ENCODE assay signal across 29 cellular contexts in the genomic region with DNA sequence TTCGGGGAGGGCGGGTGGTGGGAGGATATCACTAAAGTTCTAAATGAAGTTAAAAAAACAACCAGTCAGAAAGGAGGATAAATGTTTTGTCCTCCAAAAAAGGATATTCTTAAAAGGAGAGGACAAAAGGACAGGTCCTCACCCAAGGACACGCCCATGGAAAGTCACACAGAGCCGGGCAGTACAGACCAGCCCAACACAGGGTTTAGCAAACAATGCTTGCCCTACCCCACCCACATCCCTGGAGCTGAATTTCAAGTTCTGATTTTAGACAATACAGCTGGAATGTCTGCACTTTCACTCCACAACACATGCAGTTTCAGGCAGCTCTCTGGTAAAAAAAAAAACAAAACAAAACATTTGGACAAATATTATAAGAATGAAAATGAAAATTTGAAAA.
DNase-seq lines count a peak whose midpoint lies in the region; ATAC-seq, FAIRE-seq and TF ChIP-seq lines count a peak whose summit lies in the region.
"Had no signal": no experiment of that assay in that cellular context is flagged by ENCODE, and none has a peak within 500 bp of the region (broad histone marks: within the 10 kb centered on the region; RNA-seq: fewer than 3 reads in every experiment).

No MANE protein-coding gene starts in this region.

- no peaks in the 10 kb centered on the region for H3K36me3 Mint-ChIP-seq in CD4-positive, alpha-beta T cell (ENCODE audit: low read depth)
- H3K36me3 Mint-ChIP-seq: activated naive CD8-positive, alpha-beta T cell treated with anti-CD3 and anti-CD28 coated beads, Interleukin-2, amount 10 ng/mL, durations not matched to agents 7 days and 5 days; CD4-positive, CD25-positive, alpha-beta regulatory T cell had no signal

- no peak for TF ChIP-seq POLR2A in IMR-90 (IDR thresholded peaks at IDR 0.05; ENCODE audit: low read depth, low read length)
- TF ChIP-seq POLR2A in lower leg skin (IDR thresholded peaks at IDR 0.05), result no peak

- peaks cover 17% of the 10 kb centered on the region for H3K27me3 Mint-ChIP-seq in CD4-positive, alpha-beta T cell

- H4K5ac ChIP-seq in IMR-90 (ENCODE audit: low read depth, low read length), result no peak overlapping the region

- no peak overlapping the region for H3K4me3 Mint-ChIP-seq in CD4-positive, alpha-beta T cell
- H3K4me3 Mint-ChIP-seq: activated CD4-positive, alpha-beta memory T cell treated with anti-CD3 and anti-CD28 coated beads, Interleukin-2, amount 10 ng/mL, durations not matched to agents 7 days and 5 days; activated naive CD8-positive, alpha-beta T cell treated with anti-CD3 and anti-CD28 coated beads, Interleukin-2, amount 10 ng/mL, durations not matched to agents 7 days and 5 days; CD4-positive, CD25-positive, alpha-beta regulatory T cell; IgD-negative memory B cell; nephron progenitor cell; stimulated activated naive CD8-positive, alpha-beta T cell treated with anti-CD3 and anti-CD28 coated beads, Interleukin-15, Interleukin-2, amounts not matched to agents 100 ng/mL and 50 ng/mL, for 24 hours had no signal

- no peak overlapping the region for H2BK5ac ChIP-seq in IMR-90 (ENCODE audit: low read depth, low read length, poor library complexity, severe bottlenecking)

- H3K27ac Mint-ChIP-seq in CD4-positive, alpha-beta T cell, result no peak overlapping the region
- H3K27ac Mint-ChIP-seq: activated CD4-positive, alpha-beta memory T cell treated with anti-CD3 and anti-CD28 coated beads, Interleukin-2, amount 10 ng/mL, durations not matched to agents 7 days and 5 days; activated naive CD8-positive, alpha-beta T cell treated with anti-CD3 and anti-CD28 coated beads, Interleukin-2, amount 10 ng/mL, durations not matched to agents 7 days and 5 days; activated T-helper 2 cell treated with anti-CD3 and anti-CD28 coated beads, Interferon-gamma antibody, Interleukin-2, Interleukin-4, amounts not matched to agents 10 μg/mL and 5 μg/mL and 100 μg/mL, durations not matched to agents 14 hours and 24 hours and 36 hours; IgD-negative memory B cell; nephron progenitor cell; stimulated activated naive CD8-positive, alpha-beta T cell treated with anti-CD3 and anti-CD28 coated beads, Interleukin-15, Interleukin-2, amounts not matched to agents 100 ng/mL and 50 ng/mL, for 24 hours had no signal

- H3K9me3 ChIP-seq in IMR-90 (ENCODE audit: control insufficient read depth, insufficient read depth, low read length) (no peaks in the 10 kb centered on the region), adipocyte (ENCODE audit: control insufficient read depth, low read length) (no peaks in the 10 kb centered on the region)
- no peaks in the 10 kb centered on the region for H3K9me3 ChIP-seq in CD4-positive, alpha-beta T cell (ENCODE audit: control insufficient read depth, low read length)
- H3K9me3 ChIP-seq: gastroesophageal sphincter, pancreas, SJSA1, tibial nerve had no signal

- H3K9me1 ChIP-seq in IMR-90 (ENCODE audit: insufficient read depth, low read length), result no peaks in the 10 kb centered on the region

- no peak overlapping the region for H3K14ac ChIP-seq in IMR-90 (replicated peaks; ENCODE audit: low read depth, low read length)

- H4K8ac ChIP-seq in IMR-90 (ENCODE audit: low read depth in 2 of 2, low read length in 2 of 2), result no peak overlapping the region

- no peak for ATAC-seq in IMR-90 (ENCODE audit: low read depth)
- no peak for ATAC-seq in CD4-positive, alpha-beta T cell (ENCODE audit: poor library complexity)
- ATAC-seq: gastroesophageal sphincter, pancreas, sciatic nerve had no signal

- H3K4me1 ChIP-seq in IMR-90 (ENCODE audit: control insufficient read depth, insufficient read depth, low read length), result no peaks in the 10 kb centered on the region
- H3K4me1 ChIP-seq in adipocyte (ENCODE audit: control insufficient read depth, insufficient read depth, low read length), result no peaks in the 10 kb centered on the region
- H3K4me1 ChIP-seq: gastroesophageal sphincter, pancreas, SJSA1, tibial nerve had no signal

- TF ChIP-seq RAD21 in IMR-90 (IDR thresholded peaks at IDR 0.05; ENCODE audit: low read length), result no peak

- no peak overlapping the region for H3K27ac ChIP-seq in IMR-90 (ENCODE audit: insufficient read depth, low read length)
- H3K27ac ChIP-seq in CD4-positive, alpha-beta T cell (ENCODE audit: low read depth, low read length), result no peak overlapping the region
- H3K27ac ChIP-seq: gastroesophageal sphincter, GM23248, pancreas, SJSA1, tibial nerve had no signal

- H3K4ac ChIP-seq in IMR-90 (ENCODE audit: low read depth, low read length), result no peak overlapping the region

- H3K36me3 ChIP-seq in IMR-90 (ENCODE audit: control insufficient read depth, insufficient read depth, low read length) (no peaks in the 10 kb centered on the region), adipocyte (ENCODE audit: control insufficient read depth, insufficient read depth, low read length, severe bottlenecking) (no peaks in the 10 kb centered on the region)
- H3K36me3 ChIP-seq: gastroesophageal sphincter, pancreas, SJSA1, tibial nerve had no signal

- dilution Hi-C loops in IMR-90 (cut with HindIII; ENCODE audit: low sequenced_read_pairs, unreplicated experiment), result no loop called here

- H3K9me3 Mint-ChIP-seq in CD4-positive, alpha-beta T cell, result no peaks in the 10 kb centered on the region
- H3K9me3 Mint-ChIP-seq: activated CD4-positive, alpha-beta memory T cell treated with anti-CD3 and anti-CD28 coated beads, Interleukin-2, amount 10 ng/mL, durations not matched to agents 7 days and 5 days; activated naive CD8-positive, alpha-beta T cell treated with anti-CD3 and anti-CD28 coated beads, Interleukin-2, amount 10 ng/mL, durations not matched to agents 7 days and 5 days; activated T-helper 2 cell treated with anti-CD3 and anti-CD28 coated beads, Interferon-gamma antibody, Interleukin-2, Interleukin-4, amounts not matched to agents 10 μg/mL and 5 μg/mL and 100 μg/mL, durations not matched to agents 14 hours and 24 hours and 36 hours; nephron progenitor cell; stimulated activated naive CD8-positive, alpha-beta T cell treated with anti-CD3 and anti-CD28 coated beads, Interleukin-15, Interleukin-2, amounts not matched to agents 100 ng/mL and 50 ng/mL, for 24 hours had no signal

- H2BK120ac ChIP-seq in IMR-90 (ENCODE audit: low read depth, low read length), result no peak overlapping the region

- no peaks in the 10 kb centered on the region for H3K4me1 Mint-ChIP-seq in CD4-positive, alpha-beta T cell (ENCODE audit: low read depth)
- H3K4me1 Mint-ChIP-seq: activated CD4-positive, alpha-beta memory T cell treated with anti-CD3 and anti-CD28 coated beads, Interleukin-2, amount 10 ng/mL, durations not matched to agents 7 days and 5 days; activated naive CD8-positive, alpha-beta T cell treated with anti-CD3 and anti-CD28 coated beads, Interleukin-2, amount 10 ng/mL, durations not matched to agents 7 days and 5 days; CD4-positive, CD25-positive, alpha-beta regulatory T cell; IgD-negative memory B cell had no signal

- WGBS in IMR-90 (ENCODE audit: extremely low coverage in 2 of 2, insufficient read length in 1 of 2), 2 experiments, result 80% methylated on average over 1 of the region's 4 CpGs; no CpG with 5 or more reads in 1 of the 2 experiments
- WGBS in lower leg skin, 2 donors, result 41 to 43% methylated on average over 4 of the region's 4 CpGs

- no peak overlapping the region for H3K23ac ChIP-seq in IMR-90 (ENCODE audit: low read depth, low read length)

- no peak overlapping the region for H4K91ac ChIP-seq in IMR-90 (ENCODE audit: insufficient read depth, low read depth, low read length)

- no peak for TF ChIP-seq CTCF in IMR-90 (conservative IDR thresholded peaks at IDR 0.05; ENCODE audit: low read depth, low read length)
- TF ChIP-seq CTCF in lower leg skin (IDR thresholded peaks at IDR 0.05), result no peak
- TF ChIP-seq CTCF in CD4-positive, alpha-beta T cell (IDR thresholded peaks at IDR 0.05), result no peak

- H3K4me3 ChIP-seq in IMR-90 (ENCODE audit: insufficient read depth, low read depth, low read length), result no peak overlapping the region
- H3K4me3 ChIP-seq in adipocyte (ENCODE audit: low read length), result no peak overlapping the region
- no peak overlapping the region for H3K4me3 ChIP-seq in lower leg skin (ENCODE audit: low read depth, poor library complexity, severe bottlenecking)
- H3K4me3 ChIP-seq: gastroesophageal sphincter, GM23248, pancreas, SJSA1, tibial nerve had no signal

- H2AK5ac ChIP-seq in IMR-90 (ENCODE audit: low read depth, low read length), result no peak overlapping the region

- BruUV-seq in IMR-90 (replicated peaks; lab: Mats Ljungman, UMichigan), result no TSS peak

- H2BK15ac ChIP-seq in IMR-90 (ENCODE audit: low read depth, low read length), result no peak overlapping the region

- no peak overlapping the region for H3K56ac ChIP-seq in IMR-90 (ENCODE audit: extremely low read depth, insufficient read depth, low read length)

- H3K4me2 ChIP-seq in IMR-90 (ENCODE audit: low read depth, low read length), result no peak overlapping the region

- H2BK20ac ChIP-seq in IMR-90 (ENCODE audit: low read depth, low read length), result no peak overlapping the region

- H3K9ac ChIP-seq in IMR-90 (ENCODE audit: low read depth, low read length) (no peak overlapping the region), adipocyte (ENCODE audit: low read length) (no peak overlapping the region)
- H3K9ac ChIP-seq: GM23248 had no signal

- H4K20me1 ChIP-seq in IMR-90 (ENCODE audit: insufficient read depth, low read length), result no peaks in the 10 kb centered on the region

- H3K27me3 ChIP-seq in IMR-90 (ENCODE audit: control insufficient read depth, insufficient read depth, low read length) (no peaks in the 10 kb centered on the region; the same call in 1 of the 2 replicates), adipocyte (replicated peaks; ENCODE audit: control insufficient read depth, insufficient read depth, low read length) (peaks cover 5% of the 10 kb centered on the region)
- peaks cover 4% of the 10 kb centered on the region for H3K27me3 ChIP-seq in CD4-positive, alpha-beta T cell (ENCODE audit: control insufficient read depth, insufficient read depth, low read length)
- H3K27me3 ChIP-seq: gastroesophageal sphincter, pancreas, tibial nerve had no signal

- CTCF ChIA-PET in IMR-90 (lab: Yijun Ruan, JAX), result no interaction called here
- CTCF ChIA-PET in CD4-positive, alpha-beta T cell (lab: Charles Lee), result no interaction called here

- in situ Hi-C loops in IMR-90 (cut with MboI; ENCODE audit: low sequenced_read_pairs), result no loop called here

- FAIRE-seq in frontal cortex (lab: Jason Lieb, UNC), result no peak
- FAIRE-seq: pancreas, TTC549 had no signal

- intact Hi-C loops in IMR-90 (cut with micrococcal nuclease) (no loop called here), lower leg skin (cut with DNase I; ENCODE audit: low total_unique reads) (no loop called here)
- intact Hi-C loops in CD4-positive, alpha-beta T cell (cut with DNase I, micrococcal nuclease), result no loop called here

- no peak overlapping the region for H3K18ac ChIP-seq in IMR-90 (ENCODE audit: low read depth, low read length)

- no peaks in the 10 kb centered on the region for H3K79me1 ChIP-seq in IMR-90 (ENCODE audit: low read depth in 1 of 2, low read length in 2 of 2)

- no peak overlapping the region for H2AK9ac ChIP-seq in IMR-90 (replicated peaks; ENCODE audit: low read depth, low read length, poor library complexity)

- peak overlapping the region; percentile 67 for H2AFZ ChIP-seq in IMR-90 (replicated peaks; ENCODE audit: low read length, poor library complexity)
- H2AFZ ChIP-seq: GM23248 had no signal

- POLR2A ChIA-PET in IMR-90 (lab: Charles Lee; ENCODE audit: unreplicated experiment), result no interaction called here
- POLR2A ChIA-PET in CD4-positive, alpha-beta T cell (lab: Charles Lee), result no interaction called here

- no peak for DNase-seq in IMR-90
- peak; percentile 11 for DNase-seq in adipocyte (ENCODE audit: low read depth)
- peak; percentile 26 for DNase-seq in kidney tubule cell (ENCODE audit: low spot score)
- peak; percentile 33 for DNase-seq in renal cortical epithelial cell (ENCODE audit: low read depth)
- no peak for DNase-seq in lower leg skin (ENCODE audit: low spot score in 2 of 2)
- DNase-seq in CD4-positive, alpha-beta T cell, result no peak
- DNase-seq in frontal cortex (ENCODE audit: low spot score in 2 of 2), result no peak
- no peak for DNase-seq in DMS 273 treated with DMSO at 0.1 percent for 48 hours (lab: John Stamatoyannopoulos, UW)
- DNase-seq: activated CD4-positive, alpha-beta memory T cell treated with anti-CD3 and anti-CD28 coated beads, Interleukin-2, amount 10 ng/mL, durations not matched to agents 7 days and 5 days; activated CD4-positive, CD25-positive, alpha-beta regulatory T cell treated with anti-CD3 and anti-CD28 coated beads, Interleukin-2, amount 50 U/mL, for 72 hours; activated naive CD8-positive, alpha-beta T cell treated with anti-CD3 and anti-CD28 coated beads, Interleukin-2, amount 10 ng/mL, durations not matched to agents 7 days and 5 days; CD4-positive, CD25-positive, alpha-beta regulatory T cell; DMS153; effector CD4-positive, alpha-beta T cell; GM23248; midbrain; NCI-H1417; nephron progenitor cell; OCI-M1; pancreas; T-helper 1 cell had no signal

Comparison
In these comparisons a context has a peak if more than half of its experiments do, and no peak if none do; other contexts are left out.
1. DNase-seq: peak in adipocyte (single experiment), kidney tubule cell (single experiment) and renal cortical epithelial cell (single experiment); none in IMR-90 (single experiment), lower leg skin (0 of 2), CD4-positive, alpha-beta T cell (0 of 10), frontal cortex (0 of 2) and DMS 273 treated with DMSO at 0.1 percent for 48 hours (single experiment).